In genomic region chr6:43273707-43274106, GRCh38 we compare ENCODE assay signal across 29 cellular contexts. TPM values are rescaled to one million over a fixed set of nuclear protein-coding genes. Genes with fewer than 3 reads are reported as not detected.
A peak's percentile ranks its signal among the peaks of the same experiment; 100 is the strongest.
DNase-seq lines count a peak whose midpoint lies in the region; ATAC-seq and TF ChIP-seq lines count a peak whose summit lies in the region.
"Had no signal": no experiment of that assay in that cellular context is flagged by ENCODE, and none has a peak within 500 bp of the region (broad histone marks: within the 10 kb centered on the region; RNA-seq: fewer than 3 reads in every experiment).

No MANE protein-coding gene starts in this region.

- no peak overlapping the region for H3K27ac Mint-ChIP-seq in endodermal cell
- H3K27ac Mint-ChIP-seq: activated T-cell treated with anti-CD3 and anti-CD28 coated beads, Interleukin-2, amount 50 U/mL, for 72 hours; T-helper 1 cell treated with Interleukin-12 subunit alpha and Interleukin-12 subunit beta and Interleukin-4 antibody, amounts not matched to agents 30 μg/mL and 1 μg/mL, for 36 hours had no signal

- DNase-seq in NCI-H69 (lab: John Stamatoyannopoulos, UW) (peak; percentile 21), endodermal cell (no peak), osteoblast (ENCODE audit: insufficient read length, low spot score, missing footprints) (peak; percentile 65), EL (no peak)
- DNase-seq: activated CD4-positive, alpha-beta T cell treated with anti-CD3 and anti-CD28 coated beads, Interleukin-2, amount 50 U/mL, for 48 hours; activated CD4-positive, CD25-positive, alpha-beta regulatory T cell treated with anti-CD3 and anti-CD28 coated beads, Interleukin-2, amount 50 U/mL, for 72 hours; activated T-cell treated with anti-CD3 and anti-CD28 coated beads, Interleukin-2, amount 50 U/mL, for 72 hours; caudate nucleus; DMS79 treated with DMSO at 0.1 percent for 48 hours; foreskin fibroblast; GF-D8; HCEC 1CT; islet precursor cell; left ventricle myocardium inferior; MG63; NCI-H1417; NCI-H2029 treated with DMSO at 0.1 percent for 48 hours; ovary; PC-9; SK-N-SH; stimulated activated naive CD4-positive, alpha-beta T cell; upper lobe of right lung had no signal

- H3K4me3 ChIP-seq in endodermal cell (ENCODE audit: low read length) (no peak overlapping the region), osteoblast (ENCODE audit: insufficient read depth, low read length) (no peak overlapping the region)
- H3K4me3 ChIP-seq: BLaER1 treated with 17β-estradiol and CSF1 and Interleukin-3, amounts not matched to agents 10 nM and 100 nM; esophagus muscularis mucosa; left ventricle myocardium inferior; MG63; ovary; PC-9; upper lobe of right lung had no signal

- H3K9ac ChIP-seq in endodermal cell (ENCODE audit: extremely low read depth, low read length, poor library complexity, severe bottlenecking) = no peak overlapping the region
- H3K9ac ChIP-seq: BLaER1 treated with 17β-estradiol and CSF1 and Interleukin-3, amounts not matched to agents 10 nM and 100 nM; KMS-11; SK-N-SH had no signal

- peaks cover 38% of the 10 kb centered on the region for H3K4me1 Mint-ChIP-seq in endodermal cell

- H3K27ac ChIP-seq in endodermal cell (ENCODE audit: low read depth, low read length) = no peak overlapping the region
- no peak overlapping the region for H3K27ac ChIP-seq in osteoblast (ENCODE audit: low read depth, low read length)
- H3K27ac ChIP-seq: BLaER1 treated with 17β-estradiol and CSF1 and Interleukin-3, amounts not matched to agents 10 nM and 100 nM; esophagus muscularis mucosa; KMS-11; left ventricle myocardium inferior; ovary; PC-9; upper lobe of right lung had no signal

- no peak overlapping the region for H2AFZ ChIP-seq in osteoblast (ENCODE audit: low read length)
- H2AFZ ChIP-seq: PC-9 had no signal

- H3K9me3 Mint-ChIP-seq in endodermal cell = no peaks in the 10 kb centered on the region
- H3K9me3 Mint-ChIP-seq: activated T-cell treated with anti-CD3 and anti-CD28 coated beads, Interleukin-2, amount 50 U/mL, for 72 hours; T-helper 1 cell treated with Interleukin-12 subunit alpha and Interleukin-12 subunit beta and Interleukin-4 antibody, amounts not matched to agents 30 μg/mL and 1 μg/mL, for 36 hours had no signal

- H3K27me3 Mint-ChIP-seq in endodermal cell (ENCODE audit: insufficient read depth) = peaks cover 73% of the 10 kb centered on the region

- no peaks in the 10 kb centered on the region for H3K79me2 ChIP-seq in osteoblast (ENCODE audit: insufficient read depth, low read length)

- no peak for TF ChIP-seq CTCF in endodermal cell (conservative IDR thresholded peaks at IDR 0.05)
- no peak for TF ChIP-seq CTCF in osteoblast (IDR thresholded peaks at IDR 0.05; ENCODE audit: extremely low read depth, low read depth, low read length)

- H3K27me3 ChIP-seq in endodermal cell (ENCODE audit: control insufficient read depth, insufficient read depth, low read length, poor library complexity, severe bottlenecking) = peaks cover 48% of the 10 kb centered on the region
- peaks cover 26% of the 10 kb centered on the region for H3K27me3 ChIP-seq in osteoblast (ENCODE audit: insufficient read depth, low read length)
- H3K27me3 ChIP-seq: MG63, ovary had no signal

- H3K4me1 ChIP-seq in endodermal cell (ENCODE audit: control insufficient read depth, insufficient read depth, low read length) (peaks cover 12% of the 10 kb centered on the region), osteoblast (ENCODE audit: insufficient read depth, low read length) (peaks cover 19% of the 10 kb centered on the region)

- H3K4me3 Mint-ChIP-seq in endodermal cell = peak overlapping the region; percentile 53
- H3K4me3 Mint-ChIP-seq: T-helper 1 cell treated with Interleukin-12 subunit alpha and Interleukin-12 subunit beta and Interleukin-4 antibody, amounts not matched to agents 30 μg/mL and 1 μg/mL, for 36 hours had no signal

- H3K9me3 ChIP-seq in endodermal cell (ENCODE audit: control insufficient read depth, low read length) (no peaks in the 10 kb centered on the region), osteoblast (ENCODE audit: low read depth, low read length) (no peaks in the 10 kb centered on the region)
- H3K9me3 ChIP-seq: BLaER1 treated with 17β-estradiol and CSF1 and Interleukin-3, amounts not matched to agents 10 nM and 100 nM; esophagus muscularis mucosa; left ventricle myocardium inferior; MG63; ovary; SK-N-SH; upper lobe of right lung had no signal

- no peaks in the 10 kb centered on the region for H4K20me1 ChIP-seq in osteoblast (ENCODE audit: insufficient read depth, low read length)

- ATAC-seq in HG02870 (IDR thresholded peaks at IDR 0.05; ENCODE audit: unreplicated experiment) = no peak
- ATAC-seq: activated T-cell treated with anti-CD3 and anti-CD28 coated beads, Interleukin-2, amount 50 U/mL, for 72 hours; upper lobe of right lung had no signal

- WGBS in endodermal cell (ENCODE audit: insufficient coverage in 1 of 2, insufficient read length in 1 of 2), 2 experiments = 94 to 100% methylated on average over 1 to 2 of the region's 2 CpGs

- no peaks in the 10 kb centered on the region for H3K36me3 Mint-ChIP-seq in endodermal cell (ENCODE audit: low read depth)

- H3K4me2 ChIP-seq in osteoblast (ENCODE audit: insufficient read depth, low read length) = no peak overlapping the region
- H3K4me2 ChIP-seq: BLaER1 treated with 17β-estradiol and CSF1 and Interleukin-3, amounts not matched to agents 10 nM and 100 nM; KMS-11; PC-9; SK-N-SH had no signal

- H3K36me3 ChIP-seq in endodermal cell (ENCODE audit: control insufficient read depth, insufficient read depth, low read length) = no peaks in the 10 kb centered on the region
- H3K36me3 ChIP-seq in osteoblast (ENCODE audit: insufficient read depth, low read length) = no peaks in the 10 kb centered on the region
- H3K36me3 ChIP-seq: BLaER1 treated with 17β-estradiol and CSF1 and Interleukin-3, amounts not matched to agents 10 nM and 100 nM; esophagus muscularis mucosa; left ventricle myocardium inferior; MG63; ovary; upper lobe of right lung had no signal

RNA-seq across cellular contexts. Expression of gene SLC22A7, which starts 24.4 kb away (rescaled TPM):
- total RNA-seq in endodermal cell (not detected), osteoblast (not detected in 2 replicates)
- not detected for polyA plus RNA-seq in endodermal cell (2013, experiment 1 of 2)
- not detected for polyA plus RNA-seq in endodermal cell (2013, experiment 2 of 2)
- total RNA-seq: activated T-cell treated with anti-CD3 and anti-CD28 coated beads, Interleukin-2, amount 50 U/mL, for 72 hours; dermis microvascular lymphatic vessel endothelial cell; esophagus muscularis mucosa; left ventricle myocardium inferior; PC-9; skeletal muscle tissue; upper lobe of right lung had no signal
- polyA plus RNA-seq: ovary, SK-N-SH had no signal

RNA-seq across cellular contexts. Expression of gene TTBK1, which starts 30.4 kb away (rescaled TPM):
- total RNA-seq in endodermal cell (under 1 TPM; 0.62 TPM), osteoblast (under 0.01 TPM in 1 of 2 replicates, not detected in the other)
- polyA plus RNA-seq in endodermal cell (2013, experiment 1 of 2) = 2.1 TPM
- polyA plus RNA-seq in endodermal cell (2013, experiment 2 of 2) = 1.6 TPM
- total RNA-seq: dermis microvascular lymphatic vessel endothelial cell, skeletal muscle tissue had no signal

RNA-seq across cellular contexts. Expression of gene CRIP3, which starts 34.9 kb away (rescaled TPM):
- 10 to 100 TPM; 13.4 to 19.3 TPM for total RNA-seq in endodermal cell
- 8.9 TPM for polyA plus RNA-seq in endodermal cell (2013, experiment 1 of 2)
- polyA plus RNA-seq in endodermal cell (2013, experiment 2 of 2) = 8.4 TPM
- 0.59 TPM in 1 of 2 replicates, not detected in the other for total RNA-seq in osteoblast
- total RNA-seq: dermis microvascular lymphatic vessel endothelial cell, esophagus muscularis mucosa had no signal
- polyA plus RNA-seq: SK-N-SH had no signal

RNA-seq across cellular contexts. Expression of gene DNPH1, which starts 44.4 kb away (rescaled TPM):
- 10 to 100 TPM; 48.2 to 66.5 TPM for total RNA-seq in endodermal cell
- polyA plus RNA-seq in endodermal cell (2013, experiment 1 of 2) = 64.4 TPM
- polyA plus RNA-seq in endodermal cell (2013, experiment 2 of 2) = 61.0 TPM
- 32.9 and 33.3 TPM in 2 replicates for total RNA-seq in osteoblast

Comparison
In these comparisons a context has a peak if more than half of its experiments do, and no peak if none do; other contexts are left out.
1. DNase-seq: peak in NCI-H69 (single experiment) and osteoblast (single experiment); none in endodermal cell (single experiment) and EL (single experiment).